ENCODE assay signal across 18 cellular contexts in genomic region chr3:119831941-119832371, GRCh38. TPM values are rescaled to one million over a fixed set of nuclear protein-coding genes. Genes with fewer than 3 reads are reported as not detected.
DNase-seq lines count a peak whose midpoint lies in the region; ATAC-seq, FAIRE-seq and TF ChIP-seq lines count a peak whose summit lies in the region.
"Had no signal": no experiment of that assay in that cellular context is flagged by ENCODE, and none has a peak within 500 bp of the region (broad histone marks: within the 10 kb centered on the region; RNA-seq: fewer than 3 reads in every experiment).

No MANE protein-coding gene starts in this region.

- H3K9me3 ChIP-seq in AG04450 (ENCODE audit: control insufficient read depth, insufficient read depth, low read length) = no peaks in the 10 kb centered on the region
- no peaks in the 10 kb centered on the region for H3K9me3 ChIP-seq in kidney (ENCODE audit: control insufficient read depth in 1 of 2, low read length in 2 of 2)
- H3K9me3 ChIP-seq: BE2C, right atrium auricular region had no signal

- ATAC-seq in left lobe of liver = peak; percentile 15

- FAIRE-seq in GM12891 (lab: Jason Lieb, UNC) = peak; percentile 20
- no peak for FAIRE-seq in kidney (lab: Jason Lieb, UNC)

- intact Hi-C loops in kidney (cut with DNase I) (no loop called here), posterior vena cava (cut with DNase I) (no loop called here)

- H3K27me3 ChIP-seq in AG04450 (ENCODE audit: control insufficient read depth, insufficient read depth, low read length) = no peaks in the 10 kb centered on the region
- H3K27me3 ChIP-seq: BE2C, right atrium auricular region had no signal

- no peak for TF ChIP-seq POLR2A in GM12891 (IDR thresholded peaks at IDR 0.05; ENCODE audit: low read depth, low read length)

- H3K4me3 ChIP-seq in AG04450 (ENCODE audit: low read depth, low read length) (no peak overlapping the region), kidney (ENCODE audit: low read length in 2 of 2) (no peak overlapping the region)
- H3K4me3 ChIP-seq: right atrium auricular region had no signal

- H3K36me3 ChIP-seq in kidney (ENCODE audit: control insufficient read depth in 1 of 2, insufficient read depth in 2 of 2, low read length in 2 of 2) = no peaks in the 10 kb centered on the region
- H3K36me3 ChIP-seq: BE2C, right atrium auricular region had no signal

- POLR2A ChIA-PET in AG04450 (lab: Yijun Ruan, JAX) = interaction anchor here (0.9 kb wide), 1 partner anchor 264 kb away, joined by 4 read pairs; no protein-coding TSS in a partner anchor

- H3K27ac ChIP-seq in AG04450 (ENCODE audit: low read depth, low read length) (no peak overlapping the region), kidney (ENCODE audit: low read depth in 2 of 2, low read length in 2 of 2) (no peak overlapping the region)
- H3K27ac ChIP-seq: right atrium auricular region had no signal

- no peak overlapping the region for H3K9ac ChIP-seq in kidney (ENCODE audit: low read length in 2 of 2)

- no peaks in the 10 kb centered on the region for H3K4me1 ChIP-seq in kidney (ENCODE audit: control insufficient read depth in 1 of 2, insufficient read depth in 1 of 2, low read depth in 1 of 2, low read length in 2 of 2)
- H3K4me1 ChIP-seq: right atrium auricular region had no signal

- DNase-seq in AG04450 (ENCODE audit: low read depth, low spot score) (peak; percentile 16), GM12891 (ENCODE audit: insufficient read length, low spot score) (no peak), amniotic epithelial cell (ENCODE audit: low read depth) (peak; percentile 58), left lobe of liver (ENCODE audit: low spot score) (no peak), kidney (no peak), posterior vena cava (ENCODE audit: low spot score) (no peak), dedifferentiated amniotic fluid mesenchymal stem cell (ENCODE audit: extremely low spot score) (no peak), mesenteric fat pad (ENCODE audit: low spot score) (no peak)
- DNase-seq: activated CD4-positive, alpha-beta memory T cell treated with anti-CD3 and anti-CD28 coated beads for 36 hours; activated gamma-delta T cell treated with Interleukin-2 at 50 U/mL for 16 hours; BE2C; cerebellar nuclear complex; MV-4-11; NCI-H2227 treated with DMSO at 0.1 percent for 48 hours; stimulated activated CD4-positive, alpha-beta T cell treated with anti-CD3 and anti-CD28 coated beads, Interleukin-4, amount 100 ng/mL, for 24 hours; stimulated activated naive CD4-positive, alpha-beta T cell had no signal

- no peak for TF ChIP-seq CTCF in AG04450 (IDR thresholded peaks at IDR 0.05; ENCODE audit: low read depth, low read length)
- TF ChIP-seq CTCF in kidney (IDR thresholded peaks at IDR 0.05; ENCODE audit: borderline replicate concordance, extremely low read depth, insufficient read depth) = no peak

- CTCF ChIA-PET in AG04450 (lab: Charles Lee) = interaction anchor here (0.7 to 1.2 kb wide), 3 partner anchors 72 to 350 kb away, joined by 3 read pairs; no protein-coding TSS in a partner anchor

TF ChIP-seq in GM12891, 5 proteins besides CTCF, POLR2A, EP300 and RAD21:
- TF ChIP-seq POLR2AphosphoS5 (IDR thresholded peaks at IDR 0.05; ENCODE audit: low read depth, low read length) (no peak), TAF1 (IDR thresholded peaks at IDR 0.05; ENCODE audit: low read depth, low read length) (no peak), POU2F2 (IDR thresholded peaks at IDR 0.05; ENCODE audit: low read depth, low read length) (no peak), SPI1 (IDR thresholded peaks at IDR 0.05; ENCODE audit: low read depth, low read length) (no peak), PAX5 (IDR thresholded peaks at IDR 0.05; ENCODE audit: insufficient read depth, low read length, severe bottlenecking) (no peak)
TF ChIP-seq in GM12891: peak in this region for 0.

RNA-seq across cellular contexts. Expression of gene NR1I2, which starts 50.1 kb away (rescaled TPM):
- polyA plus RNA-seq in AG04450 (2011; rRNA removed) = not detected in 2 replicates
- polyA minus RNA-seq in AG04450 (2011; rRNA and poly(A)+ RNA removed) = not detected in 2 replicates
- 1.7 TPM for polyA plus RNA-seq in GM12891 (2012; ENCODE audit: low read depth, missing spikeins)
- 206 TPM for total RNA-seq in left lobe of liver
- 0.38 TPM for total RNA-seq in kidney
- 0.41 TPM for polyA plus RNA-seq in kidney (ENCODE audit: insufficient read depth, low read depth, low replicate concordance)
- total RNA-seq in posterior vena cava = under 1 TPM in 1 of 2 donors, not detected in 1; 0.19 TPM
- 0.26 TPM for total RNA-seq in mesenteric fat pad
- total RNA-seq: T-helper 1 cell treated with Interleukin-12 subunit alpha and Interleukin-12 subunit beta and Interleukin-4 antibody, amounts not matched to agents 30 ng/mL and 1 ng/mL, for 36 hours had no signal

Comparison
In these comparisons a context has a peak if more than half of its experiments do, and no peak if none do; other contexts are left out.
1. DNase-seq: peak in AG04450 (single experiment) and amniotic epithelial cell (single experiment); none in GM12891 (single experiment), left lobe of liver (single experiment), kidney (single experiment), posterior vena cava (single experiment), dedifferentiated amniotic fluid mesenchymal stem cell (single experiment) and mesenteric fat pad (single experiment).
2. RNA of gene NR1I2, which starts 50.1 kb away (total RNA-seq): 206 TPM in left lobe of liver (single experiment); 0.38 TPM in kidney (single experiment), 0.26 TPM in mesenteric fat pad (single experiment) and 0.19 TPM in posterior vena cava; every median in the first group is over 100 times any median in the second.